In genomic region chr4:128560754-128561495, GRCh38 we compare ENCODE assay signal across 2 cellular contexts.
TF ChIP-seq lines count a peak whose summit lies in the region.

No MANE protein-coding gene starts in this region.

TF ChIP-seq in GM23338, 12 proteins besides CTCF, POLR2A, EP300 and RAD21:
- TF ChIP-seq REST (IDR thresholded peaks at IDR 0.05; ENCODE audit: unreplicated experiment), result no peak
TF ChIP-seq in GM23338: peak in this region for 0.

TF ChIP-seq in K562, 482 proteins besides CTCF, POLR2A, EP300 and RAD21 (continued from another document and continues in another):
- TF ChIP-seq CUX1 (CRISPR knock-in tag; IDR thresholded peaks at IDR 0.05) (no peak), PRDM10 (IDR thresholded peaks at IDR 0.05; ENCODE audit: partially characterized antibody) (no peak), SRF (CRISPR knock-in tag; IDR thresholded peaks at IDR 0.05) (peak in 1 of 2 experiments; percentile 31; a peak in 1 of 4 replicates), HNRNPL (IDR thresholded peaks at IDR 0.05; ENCODE audit: low read depth, low read length) (no peak), YBX1 (IDR thresholded peaks at IDR 0.05) (no peak), JUND (IDR thresholded peaks at IDR 0.05; ENCODE audit: borderline replicate concordance, low read depth, low read length) (no peak), JUND (tag; IDR thresholded peaks at IDR 0.05; ENCODE audit: borderline replicate concordance, low read depth, low read length) (no peak), SRSF1 (IDR thresholded peaks at IDR 0.05; ENCODE audit: low read depth, low read length) (no peak), ZBTB26 (CRISPR knock-in tag; IDR thresholded peaks at IDR 0.05) (no peak), SPI1 (IDR thresholded peaks at IDR 0.05; ENCODE audit: borderline replicate concordance, low read depth, low read length) (0 out of 2 replicates have a peak, but pooled peaks have one; percentile 5), XRCC5 (IDR thresholded peaks at IDR 0.05; ENCODE audit: low read depth, low read length) (no peak), NFE2L1 (tag; IDR thresholded peaks at IDR 0.05; ENCODE audit: borderline replicate concordance, low read depth) (no peak), ZC3H8 (IDR thresholded peaks at IDR 0.05) (no peak), KLF16 (IDR thresholded peaks at IDR 0.05) (no peak), TEAD4 (IDR thresholded peaks at IDR 0.05; ENCODE audit: low read length) (no peak; the same call in 1 of the 2 replicates), TEAD4 (CRISPR knock-in tag; IDR thresholded peaks at IDR 0.05; ENCODE audit: borderline replicate concordance) (no peak), ZNF699 (CRISPR knock-in tag; IDR thresholded peaks at IDR 0.05; ENCODE audit: insufficient replicate concordance) (no peak), ZNF785 (CRISPR knock-in tag; IDR thresholded peaks at IDR 0.05) (no peak), SAFB (IDR thresholded peaks at IDR 0.05; ENCODE audit: borderline replicate concordance, low read depth, low read length) (no peak), CHD4 (IDR thresholded peaks at IDR 0.05; ENCODE audit: insufficient read depth, insufficient replicate concordance, low read depth, low read length, poor library complexity, severe bottlenecking) (no peak), FOXJ3 (CRISPR knock-in tag; IDR thresholded peaks at IDR 0.05) (no peak), SIN3A (IDR thresholded peaks at IDR 0.05; ENCODE audit: borderline replicate concordance in 2 of 2, control insufficient read depth in 1 of 2, low read depth in 2 of 2, low read length in 2 of 2) (no peak), ZNF507 (tag; conservative IDR thresholded peaks at IDR 0.05) (no peak), CCNT2 (IDR thresholded peaks at IDR 0.05; ENCODE audit: borderline replicate concordance, extremely low read depth, insufficient read length, low read depth, low read length) (no peak), ETV1 (tag; conservative IDR thresholded peaks at IDR 0.05; ENCODE audit: low read depth) (0 out of 2 replicates have a peak, but pooled peaks have one; percentile 38), ZNF165 (CRISPR knock-in tag; IDR thresholded peaks at IDR 0.05; ENCODE audit: borderline replicate concordance) (no peak), CTBP1 (IDR thresholded peaks at IDR 0.05; ENCODE audit: borderline replicate concordance) (peak; percentile 97), CAMTA2 (CRISPR knock-in tag; conservative IDR thresholded peaks at IDR 0.05) (no peak), TCF7L2 (IDR thresholded peaks at IDR 0.05; ENCODE audit: low read depth, low read length) (no peak), ZNF12 (CRISPR knock-in tag; IDR thresholded peaks at IDR 0.05) (no peak), TFAM (CRISPR knock-in tag; conservative IDR thresholded peaks at IDR 0.05) (no peak), RUNX1 (IDR thresholded peaks at IDR 0.05; ENCODE audit: low read depth) (no peak), ETV6 (IDR thresholded peaks at IDR 0.05; ENCODE audit: borderline replicate concordance in 1 of 2, low read depth in 2 of 2, low read length in 1 of 2) (no peak), ETV6 (CRISPR knock-in tag; IDR thresholded peaks at IDR 0.05; ENCODE audit: borderline replicate concordance) (no peak), ZNF609 (CRISPR knock-in tag; IDR thresholded peaks at IDR 0.05; ENCODE audit: borderline replicate concordance) (no peak), SMAD4 (CRISPR knock-in tag; conservative IDR thresholded peaks at IDR 0.05) (peak; percentile 33; the same call in 1 of the 2 replicates)
- TF ChIP-seq, protein P1, sequence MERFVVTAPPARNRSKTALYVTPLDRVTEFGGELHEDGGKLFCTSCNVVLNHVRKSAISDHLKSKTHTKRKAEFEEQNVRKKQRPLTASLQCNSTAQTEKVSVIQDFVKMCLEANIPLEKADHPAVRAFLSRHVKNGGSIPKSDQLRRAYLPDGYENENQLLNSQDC (CRISPR knock-in tag; IDR thresholded peaks at IDR 0.05), result no peak
- TF ChIP-seq, protein P2, sequence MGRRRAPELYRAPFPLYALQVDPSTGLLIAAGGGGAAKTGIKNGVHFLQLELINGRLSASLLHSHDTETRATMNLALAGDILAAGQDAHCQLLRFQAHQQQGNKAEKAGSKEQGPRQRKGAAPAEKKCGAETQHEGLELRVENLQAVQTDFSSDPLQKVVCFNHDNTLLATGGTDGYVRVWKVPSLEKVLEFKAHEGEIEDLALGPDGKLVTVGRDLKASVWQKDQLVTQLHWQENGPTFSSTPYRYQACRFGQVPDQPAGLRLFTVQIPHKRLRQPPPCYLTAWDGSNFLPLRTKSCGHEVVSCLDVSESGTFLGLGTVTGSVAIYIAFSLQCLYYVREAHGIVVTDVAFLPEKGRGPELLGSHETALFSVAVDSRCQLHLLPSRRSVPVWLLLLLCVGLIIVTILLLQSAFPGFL (CRISPR knock-in tag; IDR thresholded peaks at IDR 0.05), result no peak
- TF ChIP-seq, protein P3, sequence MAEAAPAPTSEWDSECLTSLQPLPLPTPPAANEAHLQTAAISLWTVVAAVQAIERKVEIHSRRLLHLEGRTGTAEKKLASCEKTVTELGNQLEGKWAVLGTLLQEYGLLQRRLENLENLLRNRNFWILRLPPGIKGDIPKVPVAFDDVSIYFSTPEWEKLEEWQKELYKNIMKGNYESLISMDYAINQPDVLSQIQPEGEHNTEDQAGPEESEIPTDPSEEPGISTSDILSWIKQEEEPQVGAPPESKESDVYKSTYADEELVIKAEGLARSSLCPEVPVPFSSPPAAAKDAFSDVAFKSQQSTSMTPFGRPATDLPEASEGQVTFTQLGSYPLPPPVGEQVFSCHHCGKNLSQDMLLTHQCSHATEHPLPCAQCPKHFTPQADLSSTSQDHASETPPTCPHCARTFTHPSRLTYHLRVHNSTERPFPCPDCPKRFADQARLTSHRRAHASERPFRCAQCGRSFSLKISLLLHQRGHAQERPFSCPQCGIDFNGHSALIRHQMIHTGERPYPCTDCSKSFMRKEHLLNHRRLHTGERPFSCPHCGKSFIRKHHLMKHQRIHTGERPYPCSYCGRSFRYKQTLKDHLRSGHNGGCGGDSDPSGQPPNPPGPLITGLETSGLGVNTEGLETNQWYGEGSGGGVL (CRISPR knock-in tag; IDR thresholded peaks at IDR 0.05), result no peak
- TF ChIP-seq, protein P4, sequence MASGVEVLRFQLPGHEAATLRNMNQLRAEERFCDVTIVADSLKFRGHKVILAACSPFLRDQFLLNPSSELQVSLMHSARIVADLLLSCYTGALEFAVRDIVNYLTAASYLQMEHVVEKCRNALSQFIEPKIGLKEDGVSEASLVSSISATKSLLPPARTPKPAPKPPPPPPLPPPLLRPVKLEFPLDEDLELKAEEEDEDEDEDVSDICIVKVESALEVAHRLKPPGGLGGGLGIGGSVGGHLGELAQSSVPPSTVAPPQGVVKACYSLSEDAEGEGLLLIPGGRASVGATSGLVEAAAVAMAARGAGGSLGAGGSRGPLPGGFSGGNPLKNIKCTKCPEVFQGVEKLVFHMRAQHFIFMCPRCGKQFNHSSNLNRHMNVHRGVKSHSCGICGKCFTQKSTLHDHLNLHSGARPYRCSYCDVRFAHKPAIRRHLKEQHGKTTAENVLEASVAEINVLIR (CRISPR knock-in tag; IDR thresholded peaks at IDR 0.05), result no peak
